14 cellular contexts compared by ENCODE assay signal in genomic region chr17:50274945-50275221, GRCh38. TPM values are rescaled to one million over a fixed set of nuclear protein-coding genes. Genes with fewer than 3 reads are reported as not detected.
A peak's percentile ranks its signal among the peaks of the same experiment; 100 is the strongest.
DNase-seq lines count a peak whose midpoint lies in the region; ATAC-seq and TF ChIP-seq lines count a peak whose summit lies in the region.
"Had no signal": no experiment of that assay in that cellular context is flagged by ENCODE, and none has a peak within 500 bp of the region (broad histone marks: within the 10 kb centered on the region; RNA-seq: fewer than 3 reads in every experiment).

No MANE protein-coding gene starts in this region.

- H3K27me3 Mint-ChIP-seq in T-helper 17 cell (peaks cover 55% of the 10 kb centered on the region), progenitor cell of endocrine pancreas (peaks cover 22% of the 10 kb centered on the region)
- H3K27me3 Mint-ChIP-seq in activated T-cell treated with anti-CD3 and anti-CD28 coated beads, Interleukin-2, amount 50 U/mL, for 72 hours (ENCODE audit: low read depth) = peaks cover 43% of the 10 kb centered on the region

- DNase-seq in HCT116 (ENCODE audit: low read depth, low spot score) = no peak
- DNase-seq in T-helper 17 cell = no peak
- no peak for DNase-seq in progenitor cell of endocrine pancreas (ENCODE audit: low spot score, unreplicated experiment)
- DNase-seq in stimulated activated naive CD8-positive, alpha-beta T cell treated with anti-CD3 and anti-CD28 coated beads, Interleukin-15, Interleukin-2, amounts not matched to agents 100 U/mL and 50 U/mL, for 24 hours = no peak
- no peak for DNase-seq in activated T-cell treated with anti-CD3 and anti-CD28 coated beads, Interleukin-2, amount 50 U/mL, for 72 hours
- DNase-seq: DMS79 treated with DMSO at 0.1 percent for 48 hours, midbrain, T1000 had no signal

- ATAC-seq in HCT116 (no peak), T-helper 17 cell (no peak), GM19397 (IDR thresholded peaks at IDR 0.05; ENCODE audit: unreplicated experiment) (no peak)
- ATAC-seq in stimulated activated naive CD8-positive, alpha-beta T cell treated with anti-CD3 and anti-CD28 coated beads, Interleukin-15, Interleukin-2, amounts not matched to agents 100 U/mL and 50 U/mL, for 24 hours = no peak
- no peak for ATAC-seq in activated T-cell treated with anti-CD3 and anti-CD28 coated beads, Interleukin-2, amount 50 U/mL, for 72 hours (replicated peaks in 1 of 2)

- CTCF ChIA-PET in HCT116 (lab: Charles Lee) = interaction anchor here (0.7 to 8.9 kb wide), 9 partner anchors 8 to 74 kb away, joined by 3 to 152 read pairs (median 7); partner anchors contain the start of gene COL1A1

- H3K36me3 Mint-ChIP-seq in T-helper 17 cell (ENCODE audit: low read depth) (peaks cover 11% of the 10 kb centered on the region), progenitor cell of endocrine pancreas (ENCODE audit: insufficient read depth) (no peaks in the 10 kb centered on the region)
- no peaks in the 10 kb centered on the region for H3K36me3 Mint-ChIP-seq in activated T-cell treated with anti-CD3 and anti-CD28 coated beads, Interleukin-2, amount 50 U/mL, for 72 hours (ENCODE audit: insufficient read depth in 2 of 2)

- H4K20me1 ChIP-seq in HCT116 (ENCODE audit: insufficient read depth) = no peaks in the 10 kb centered on the region

- no peaks in the 10 kb centered on the region for H3K79me2 ChIP-seq in HCT116 (ENCODE audit: insufficient read depth, low read length)

- intact Hi-C loops in HCT116 (cut with micrococcal nuclease) = no loop called here

- H3K4me1 ChIP-seq in HCT116 (ENCODE audit: control insufficient read depth in 1 of 2, insufficient read depth in 2 of 2, low read length in 2 of 2) = peaks cover 36 to 64% of the 10 kb centered on the region in 2 experiments
- peaks cover 25% of the 10 kb centered on the region for H3K4me1 ChIP-seq in iPS-18a (ENCODE audit: control insufficient read depth, low read depth, low read length)
- H3K4me1 ChIP-seq: pancreas had no signal

- H3K27ac ChIP-seq in HCT116 (ENCODE audit: low read depth, low read length) (peak overlapping the region; percentile 9; the same call in 1 of the 2 replicates), iPS-18a (ENCODE audit: low read length) (no peak overlapping the region)
- H3K27ac ChIP-seq: C4-2B, dorsolateral prefrontal cortex, suprapubic skin had no signal

- 0 out of 2 replicates have a peak overlapping the region, but pooled peaks have one; percentile 56 for H3K9ac ChIP-seq in HCT116 (ENCODE audit: low read length)
- H3K9ac ChIP-seq in iPS-18a (ENCODE audit: low read length) = no peak overlapping the region

- TF ChIP-seq POLR2A in HCT116 (IDR thresholded peaks at IDR 0.05; ENCODE audit: borderline replicate concordance, extremely low read depth, insufficient read depth, insufficient read length) = no peak

- POLR2A ChIA-PET in HCT116 (lab: Charles Lee) = interaction anchor here (1.1 kb wide), 1 partner anchor 57 kb away, joined by 4 read pairs; no protein-coding TSS in a partner anchor

- no peak overlapping the region for H2AFZ ChIP-seq in HCT116 (ENCODE audit: low read depth, low read length, poor library complexity, severe bottlenecking)

- H3K4me2 ChIP-seq in HCT116 (ENCODE audit: low read length) = peak overlapping the region; percentile 94

- no peak for TF ChIP-seq RAD21 in HCT116 (IDR thresholded peaks at IDR 0.05; ENCODE audit: low read depth)

- TF ChIP-seq CTCF in HCT116 (IDR thresholded peaks at IDR 0.05 in 2 of 3, conservative IDR thresholded peaks at IDR 0.05 in 1 of 3; ENCODE audit: borderline replicate concordance in 1 of 3, insufficient read depth in 1 of 3, low read depth in 2 of 3, low read length in 2 of 3) = no peak
- TF ChIP-seq CTCF in progenitor cell of endocrine pancreas (IDR thresholded peaks at IDR 0.05; ENCODE audit: unreplicated experiment) = no peak

- no peaks in the 10 kb centered on the region for H3K9me3 Mint-ChIP-seq in progenitor cell of endocrine pancreas (ENCODE audit: low read depth)
- no peaks in the 10 kb centered on the region for H3K9me3 Mint-ChIP-seq in activated T-cell treated with anti-CD3 and anti-CD28 coated beads, Interleukin-2, amount 50 U/mL, for 72 hours

- H3K4me3 ChIP-seq in HCT116 (replicated peaks in 1 of 2; ENCODE audit: low read depth in 1 of 2, low read length in 2 of 2) (peak overlapping the region; percentile 58 to 62), iPS-18a (ENCODE audit: low read length) (peak overlapping the region; percentile 51)
- H3K4me3 ChIP-seq: dorsolateral prefrontal cortex, pancreas, suprapubic skin had no signal

- RAD21 ChIA-PET in HCT116 (lab: Charles Lee; ENCODE audit: low non-redundant PET in 1 of 2, low total read pairs in 2 of 2, uncharacterized antibody in 2 of 2, unreplicated experiment in 2 of 2) = interaction anchor here (1.1 to 2.3 kb wide), 3 partner anchors 22 to 75 kb away, joined by 3 to 16 read pairs (median 8); no protein-coding TSS in a partner anchor

- H3K4me1 Mint-ChIP-seq in T-helper 17 cell = peaks cover 12% of the 10 kb centered on the region
- peaks cover 20% of the 10 kb centered on the region for H3K4me1 Mint-ChIP-seq in progenitor cell of endocrine pancreas (ENCODE audit: low read depth)
- H3K4me1 Mint-ChIP-seq in activated T-cell treated with anti-CD3 and anti-CD28 coated beads, Interleukin-2, amount 50 U/mL, for 72 hours (ENCODE audit: low read depth) = peaks cover 15% of the 10 kb centered on the region

- no peaks in the 10 kb centered on the region for H3K9me3 ChIP-seq in HCT116 (ENCODE audit: control insufficient read depth in 1 of 2, insufficient read depth in 1 of 2, low read depth in 1 of 2, low read length in 2 of 2)
- H3K9me3 ChIP-seq in T-helper 17 cell (ENCODE audit: control insufficient read depth, low read length, poor library complexity, severe bottlenecking) = no peaks in the 10 kb centered on the region
- no peaks in the 10 kb centered on the region for H3K9me3 ChIP-seq in iPS-18a (ENCODE audit: control insufficient read depth, low read depth, low read length)
- H3K9me3 ChIP-seq: pancreas, suprapubic skin had no signal

- peak overlapping the region; percentile 28 for H3K4me3 Mint-ChIP-seq in T-helper 17 cell
- H3K4me3 Mint-ChIP-seq in progenitor cell of endocrine pancreas (ENCODE audit: low read depth) = peak overlapping the region; percentile 70
- H3K4me3 Mint-ChIP-seq in activated T-cell treated with anti-CD3 and anti-CD28 coated beads, Interleukin-2, amount 50 U/mL, for 72 hours = peak overlapping the region in 1 of 2 donors; percentile 49

- no TSS peak for BruUV-seq in HCT116 (replicated peaks; lab: Mats Ljungman, UMichigan)

- no peak overlapping the region for H3K27ac Mint-ChIP-seq in T-helper 17 cell
- no peak overlapping the region for H3K27ac Mint-ChIP-seq in progenitor cell of endocrine pancreas
- H3K27ac Mint-ChIP-seq in activated T-cell treated with anti-CD3 and anti-CD28 coated beads, Interleukin-2, amount 50 U/mL, for 72 hours = no peak overlapping the region

- H3K36me3 ChIP-seq in HCT116 (ENCODE audit: control insufficient read depth in 1 of 2, insufficient read depth in 2 of 2, low read length in 2 of 2) (no peaks in the 10 kb centered on the region), iPS-18a (ENCODE audit: control insufficient read depth, low read depth, low read length) (no peaks in the 10 kb centered on the region)
- H3K36me3 ChIP-seq: pancreas, suprapubic skin had no signal

- H3K27me3 ChIP-seq in HCT116 (ENCODE audit: insufficient read depth, low read length) = no peaks in the 10 kb centered on the region
- peaks cover 11% of the 10 kb centered on the region for H3K27me3 ChIP-seq in iPS-18a (ENCODE audit: control insufficient read depth, insufficient read depth, low read length)

- no peaks in the 10 kb centered on the region for H3K9me2 ChIP-seq in HCT116 (ENCODE audit: insufficient read depth)

TF ChIP-seq in HCT116, 20 proteins besides CTCF, POLR2A, EP300 and RAD21:
- TF ChIP-seq SP1 (IDR thresholded peaks at IDR 0.05; ENCODE audit: low read depth) = no peak
- TF ChIP-seq POLR2AphosphoS5 (IDR thresholded peaks at IDR 0.05; ENCODE audit: low read depth, low read length) = no peak
- TF ChIP-seq REST (IDR thresholded peaks at IDR 0.05; ENCODE audit: low read depth) = no peak
TF ChIP-seq in HCT116: peak in this region for 0.

RNA-seq across cellular contexts. Expression of gene TMEM92, which starts 0.6 kb away (rescaled TPM):
- total RNA-seq in HCT116 (2021; ENCODE audit: unreplicated experiment) (6.6 TPM), T-helper 17 cell (not detected), progenitor cell of endocrine pancreas (7.4 and 7.6 TPM in 2 replicates)
- 6.4 and 11.3 TPM in 2 replicates for polyA plus RNA-seq in HCT116 (2012)
- total RNA-seq in activated T-cell treated with anti-CD3 and anti-CD28 coated beads, Interleukin-2, amount 50 U/mL, for 72 hours = under 1 TPM in 1 of 2 donors, not detected in 1; 0.51 TPM
